ENCODE assay signal across 8 cellular contexts in genomic region chr1:246579818-246580217, GRCh38. TPM values are rescaled to one million over a fixed set of nuclear protein-coding genes. Genes with fewer than 3 reads are reported as not detected.
DNase-seq lines count a peak whose midpoint lies in the region; ATAC-seq and TF ChIP-seq lines count a peak whose summit lies in the region.

No MANE protein-coding gene starts in this region.

- H3K9me3 ChIP-seq in transverse colon, result no peaks in the 10 kb centered on the region

- peak overlapping the region; percentile 35 for H3K27ac Mint-ChIP-seq in activated naive CD4-positive, alpha-beta T cell treated with anti-CD3 and anti-CD28 coated beads, Interleukin-2, amount 50 U/mL, for 24 hours
- no peak overlapping the region for H3K27ac Mint-ChIP-seq in activated naive CD4-positive, alpha-beta T cell treated with anti-CD3 and anti-CD28 coated beads, Interleukin-2, amount 10 ng/mL, durations not matched to agents 7 days and 5 days
- H3K27ac Mint-ChIP-seq in activated B cell treated with CpG ODN at 0.5 μM for 24 hours (peak overlapping the region; percentile 66), immature natural killer cell (peak overlapping the region in 1 of 6 donors; percentile 3)

- H3K9me3 Mint-ChIP-seq in activated naive CD4-positive, alpha-beta T cell treated with anti-CD3 and anti-CD28 coated beads, Interleukin-2, amount 50 U/mL, for 24 hours, result no peaks in the 10 kb centered on the region
- peaks cover 3% of the 10 kb centered on the region for H3K9me3 Mint-ChIP-seq in activated naive CD4-positive, alpha-beta T cell treated with anti-CD3 and anti-CD28 coated beads, Interleukin-2, amount 10 ng/mL, durations not matched to agents 7 days and 5 days
- no peaks in the 10 kb centered on the region for H3K9me3 Mint-ChIP-seq in activated B cell treated with CpG ODN at 0.5 μM for 24 hours
- no peaks in the 10 kb centered on the region for H3K9me3 Mint-ChIP-seq in immature natural killer cell

- peaks cover 14 to 79% (median 64%) of the 10 kb centered on the region in 4 donors for H3K4me1 ChIP-seq in transverse colon

- peak; percentile 74 for ATAC-seq in HG03045 (IDR thresholded peaks at IDR 0.05; ENCODE audit: unreplicated experiment)
- ATAC-seq in activated B cell treated with CpG ODN at 0.5 μM for 24 hours (ENCODE audit: low read depth), result peak; percentile 75

- in situ Hi-C loops in transverse colon (cut with MboI; ENCODE audit: low pct_ligation_motif_present in 1 of 4, low pct_unique_long_range_greater_than_20kb in 1 of 4, low sequenced_read_pairs in 3 of 4), result no loop called here

- intact Hi-C loops in activated B cell treated with CpG ODN at 0.5 μM for 24 hours (cut with micrococcal nuclease) (loop anchor here (1.0 to 10.0 kb wide), 4 partner anchors 9 to 1745 kb away; partner anchors contain the start of genes CNST, COX20 and TFB2M), transverse colon (cut with DNase I; ENCODE audit: low total_unique reads) (no loop called here)

- TF ChIP-seq CTCF in activated B cell treated with CpG ODN at 0.5 μM for 24 hours (IDR thresholded peaks at IDR 0.05), result no peak
- TF ChIP-seq CTCF in transverse colon (IDR thresholded peaks at IDR 0.05), result no peak

- peak overlapping the region; percentile 82 to 88 (median 86) for H3K27ac ChIP-seq in transverse colon

- H3K4me3 ChIP-seq in transverse colon, result no peak overlapping the region

- no peaks in the 10 kb centered on the region for H3K36me3 ChIP-seq in transverse colon

- H3K27me3 Mint-ChIP-seq in activated naive CD4-positive, alpha-beta T cell treated with anti-CD3 and anti-CD28 coated beads, Interleukin-2, amount 50 U/mL, for 24 hours, result no peaks in the 10 kb centered on the region
- no peaks in the 10 kb centered on the region for H3K27me3 Mint-ChIP-seq in activated naive CD4-positive, alpha-beta T cell treated with anti-CD3 and anti-CD28 coated beads, Interleukin-2, amount 10 ng/mL, durations not matched to agents 7 days and 5 days
- H3K27me3 Mint-ChIP-seq in activated B cell treated with CpG ODN at 0.5 μM for 24 hours, result no peaks in the 10 kb centered on the region
- no peaks in the 10 kb centered on the region for H3K27me3 Mint-ChIP-seq in immature natural killer cell (ENCODE audit: low read depth in 3 of 3)

- no peak for DNase-seq in activated naive CD4-positive, alpha-beta T cell treated with anti-CD3 and anti-CD28 coated beads, Interleukin-2, amount 10 ng/mL, durations not matched to agents 7 days and 5 days
- DNase-seq in activated B cell treated with CpG ODN at 0.5 μM for 24 hours, result no peak
- DNase-seq in transverse colon, result no peak
- no peak for DNase-seq in NCI-H226
- no peak for DNase-seq in COR-L47 (lab: John Stamatoyannopoulos, UW)
- DNase-seq in immature natural killer cell, result no peak

- POLR2A ChIA-PET in activated B cell treated with CpG ODN at 0.5 μM for 24 hours (lab: Charles Lee), result interaction anchor here (4.7 kb wide), 1 partner anchor 13 kb away, joined by 34 read pairs; the partner anchor contains the start of genes CNST and TFB2M

- CTCF ChIA-PET in activated naive CD4-positive, alpha-beta T cell treated with anti-CD3 and anti-CD28 coated beads, Interleukin-2, amount 10 ng/mL, durations not matched to agents 7 days and 5 days (lab: Charles Lee), result no interaction called here
- CTCF ChIA-PET in activated B cell treated with CpG ODN at 0.5 μM for 24 hours (lab: Charles Lee), result no interaction called here

- peak overlapping the region; percentile 15 for H3K4me3 Mint-ChIP-seq in activated naive CD4-positive, alpha-beta T cell treated with anti-CD3 and anti-CD28 coated beads, Interleukin-2, amount 50 U/mL, for 24 hours
- H3K4me3 Mint-ChIP-seq in activated naive CD4-positive, alpha-beta T cell treated with anti-CD3 and anti-CD28 coated beads, Interleukin-2, amount 10 ng/mL, durations not matched to agents 7 days and 5 days, result no peak overlapping the region
- peak overlapping the region; percentile 55 for H3K4me3 Mint-ChIP-seq in activated B cell treated with CpG ODN at 0.5 μM for 24 hours
- H3K4me3 Mint-ChIP-seq in immature natural killer cell, result no peak overlapping the region

- H3K27me3 ChIP-seq in transverse colon, result no peaks in the 10 kb centered on the region

- H3K4me1 Mint-ChIP-seq in activated naive CD4-positive, alpha-beta T cell treated with anti-CD3 and anti-CD28 coated beads, Interleukin-2, amount 50 U/mL, for 24 hours, result peaks cover 90% of the 10 kb centered on the region
- peaks cover 55% of the 10 kb centered on the region for H3K4me1 Mint-ChIP-seq in activated naive CD4-positive, alpha-beta T cell treated with anti-CD3 and anti-CD28 coated beads, Interleukin-2, amount 10 ng/mL, durations not matched to agents 7 days and 5 days
- peaks cover 60% of the 10 kb centered on the region for H3K4me1 Mint-ChIP-seq in activated B cell treated with CpG ODN at 0.5 μM for 24 hours
- peaks cover 60 to 95% of the 10 kb centered on the region in 2 donors for H3K4me1 Mint-ChIP-seq in immature natural killer cell

- peaks cover 15% of the 10 kb centered on the region for H3K36me3 Mint-ChIP-seq in activated naive CD4-positive, alpha-beta T cell treated with anti-CD3 and anti-CD28 coated beads, Interleukin-2, amount 50 U/mL, for 24 hours
- H3K36me3 Mint-ChIP-seq in activated naive CD4-positive, alpha-beta T cell treated with anti-CD3 and anti-CD28 coated beads, Interleukin-2, amount 10 ng/mL, durations not matched to agents 7 days and 5 days, result peaks cover 54% of the 10 kb centered on the region
- H3K36me3 Mint-ChIP-seq in activated B cell treated with CpG ODN at 0.5 μM for 24 hours (ENCODE audit: low read depth) (peaks cover 44% of the 10 kb centered on the region), immature natural killer cell (peaks cover 5 to 11% (median 6%) of the 10 kb centered on the region in 3 donors)

- no peak for TF ChIP-seq POLR2A in transverse colon (IDR thresholded peaks at IDR 0.05)

- no peak for TF ChIP-seq EP300 in transverse colon (IDR thresholded peaks at IDR 0.05; ENCODE audit: low read depth)

- WGBS in transverse colon (ENCODE audit: low coverage in 1 of 2), 2 donors, result 23 to 41% methylated on average over 3 of the region's 3 CpGs

RNA-seq across cellular contexts. Expression of gene CNST, which starts 13.6 kb away (rescaled TPM):
- total RNA-seq in activated B cell treated with CpG ODN at 0.5 μM for 24 hours, result 30.2 and 35.2 TPM in 2 replicates
- total RNA-seq in transverse colon, result 10 to 100 TPM; 44.0 to 83.0 (median 53.5) TPM
- 10 to 100 TPM; 21.8 to 30.0 (median 24.1) TPM for polyA plus RNA-seq in immature natural killer cell

RNA-seq across cellular contexts. Expression of gene TFB2M, which starts 13.8 kb away (rescaled TPM):
- total RNA-seq in activated B cell treated with CpG ODN at 0.5 μM for 24 hours, result 15.9 and 18.3 TPM in 2 replicates
- 10 to 100 TPM in 1 of 4 donors, 1 to 10 TPM in 2, under 1 TPM in 1; 0.40 to 12.7 (median 5.5) TPM for total RNA-seq in transverse colon
- 10 to 100 TPM; 15.0 to 17.9 (median 15.6) TPM for polyA plus RNA-seq in immature natural killer cell

Comparison
In these comparisons a context has a peak if more than half of its experiments do, and no peak if none do; other contexts are left out.
1. H3K4me3 Mint-ChIP-seq: peak in activated naive CD4-positive, alpha-beta T cell treated with anti-CD3 and anti-CD28 coated beads, Interleukin-2, amount 50 U/mL, for 24 hours (single experiment) and activated B cell treated with CpG ODN at 0.5 μM for 24 hours (single experiment); none in activated naive CD4-positive, alpha-beta T cell treated with anti-CD3 and anti-CD28 coated beads, Interleukin-2, amount 10 ng/mL, durations not matched to agents 7 days and 5 days (single experiment) and immature natural killer cell (0 of 5).